In the genomic region with DNA sequence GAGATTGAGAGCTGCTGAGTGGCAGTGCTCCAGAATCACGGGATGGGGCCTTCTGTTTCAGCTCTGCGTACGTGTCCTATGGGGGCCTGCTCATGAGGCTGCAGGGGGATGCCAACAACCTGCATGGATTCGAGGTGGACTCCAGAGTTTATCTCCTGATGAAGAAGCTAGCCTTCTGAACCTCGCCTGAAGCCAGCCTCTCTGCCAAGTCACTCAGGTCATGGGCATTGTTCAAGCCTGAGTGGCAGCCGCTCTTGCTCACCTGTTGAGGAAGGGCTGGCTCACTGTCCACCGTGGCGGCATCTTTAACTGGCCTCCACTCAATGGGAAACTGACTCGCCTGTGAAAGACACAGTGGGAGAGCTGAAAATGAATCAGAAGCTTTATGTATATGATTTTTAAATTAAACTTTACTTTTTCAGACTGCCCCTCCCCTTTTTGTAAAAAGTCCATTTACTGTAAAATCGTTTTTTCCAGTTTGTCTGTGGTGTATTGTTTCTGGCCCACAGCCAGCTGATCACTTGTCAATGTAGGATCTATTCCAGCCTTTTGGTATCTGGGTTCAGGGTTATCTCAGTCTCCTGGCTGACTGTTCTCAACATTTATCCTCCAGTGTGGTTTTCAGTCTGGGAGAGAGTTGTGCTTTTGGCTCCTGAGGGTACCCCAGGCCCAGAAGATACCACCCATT, we compare ENCODE assay signal across 21 cellular contexts. TPM values are rescaled to one million over a fixed set of nuclear protein-coding genes. Genes with fewer than 3 reads are reported as not detected.
DNase-seq lines count a peak whose midpoint lies in the region; ATAC-seq and TF ChIP-seq lines count a peak whose summit lies in the region.
"Had no signal": no experiment of that assay in that cellular context is flagged by ENCODE, and none has a peak within 500 bp of the region (broad histone marks: within the 10 kb centered on the region; RNA-seq: fewer than 3 reads in every experiment).

No MANE protein-coding gene starts in this region.

- peaks cover 48% of the 10 kb centered on the region for H3K36me3 Mint-ChIP-seq in brain
- peaks cover 26% of the 10 kb centered on the region for H3K36me3 Mint-ChIP-seq in neural crest cell (ENCODE audit: low read depth)

- peaks cover 60% of the 10 kb centered on the region for H3K4me1 Mint-ChIP-seq in brain
- peaks cover 24% of the 10 kb centered on the region for H3K4me1 Mint-ChIP-seq in neural crest cell

- DNase-seq in left ventricle myocardium inferior = no peak
- no peak for DNase-seq in left cardiac atrium
- DNase-seq in neural crest cell (ENCODE audit: low read depth, low spot score) = no peak
- DNase-seq in tibial artery = peak in 1 of 2 donors; percentile 61
- DNase-seq in stimulated activated naive CD4-positive, alpha-beta T cell (lab: John Stamatoyannopoulos, UW) = no peak
- DNase-seq in NCI-H2029 treated with DMSO at 0.1 percent for 48 hours (lab: John Stamatoyannopoulos, UW) = no peak
- DNase-seq: activated CD4-positive, CD25-positive, alpha-beta regulatory T cell; activated effector memory CD4-positive, alpha-beta T cell treated with Interleukin-2 at 50 U/mL for 16 hours; CD8-positive, alpha-beta T cell; islet precursor cell; mesenchymal stem cell; naive thymus-derived CD8-positive, alpha-beta T cell; NCI-H1436; NCI-H774; small intestine; stimulated activated CD4-positive, alpha-beta T cell treated with anti-CD3 and anti-CD28 coated beads, Interleukin-4, amount 100 ng/mL, for 1 hour had no signal

- H3K4me3 ChIP-seq in left ventricle myocardium inferior (no peak overlapping the region), tibial artery (no peak overlapping the region)
- H3K4me3 ChIP-seq: SJSA1 had no signal

- H3K27me3 ChIP-seq in left ventricle myocardium inferior (ENCODE audit: low read depth) (no peaks in the 10 kb centered on the region), tibial artery (no peaks in the 10 kb centered on the region)
- H3K27me3 ChIP-seq: SJSA1 had no signal

- H3K27ac ChIP-seq in left ventricle myocardium inferior (replicated peaks) (peak overlapping the region; percentile 48), tibial artery (peak overlapping the region; percentile 54 to 63)
- H3K27ac ChIP-seq: parathyroid adenoma, SJSA1 had no signal

- H3K27me3 Mint-ChIP-seq in brain (peaks cover 3% of the 10 kb centered on the region), neural crest cell (ENCODE audit: low read depth) (peaks cover 14% of the 10 kb centered on the region)

- H3K9me3 ChIP-seq in left ventricle myocardium inferior (replicated peaks) (no peaks in the 10 kb centered on the region), tibial artery (no peaks in the 10 kb centered on the region)
- H3K9me3 ChIP-seq: SJSA1 had no signal

- H3K27ac Mint-ChIP-seq in brain (peak overlapping the region in 4 of 5 experiments; percentile 9 to 93 (median 46)), neural crest cell (ENCODE audit: unreplicated experiment) (no peak overlapping the region)
- H3K27ac Mint-ChIP-seq: CD8-positive, alpha-beta T cell had no signal

- H3K4me1 ChIP-seq in left ventricle myocardium inferior (peaks cover 41% of the 10 kb centered on the region), tibial artery (peaks cover 0 to 50% (median 33%) of the 10 kb centered on the region in 4 donors)

- TF ChIP-seq CTCF in left ventricle myocardium inferior (IDR thresholded peaks at IDR 0.05; ENCODE audit: borderline replicate concordance) = no peak
- TF ChIP-seq CTCF in brain (conservative IDR thresholded peaks at IDR 0.05) = no peak
- TF ChIP-seq CTCF in neural crest cell (conservative IDR thresholded peaks at IDR 0.05) = no peak
- no peak for TF ChIP-seq CTCF in tibial artery (IDR thresholded peaks at IDR 0.05)

- H3K36me3 ChIP-seq in left ventricle myocardium inferior = peaks cover 31% of the 10 kb centered on the region
- H3K36me3 ChIP-seq in tibial artery = peaks cover 0 to 32% (median 9%) of the 10 kb centered on the region in 3 donors

- peaks cover 0 to 8% (median 1%) of the 10 kb centered on the region in 5 experiments for H3K9me3 Mint-ChIP-seq in brain
- no peaks in the 10 kb centered on the region for H3K9me3 Mint-ChIP-seq in neural crest cell
- H3K9me3 Mint-ChIP-seq: CD8-positive, alpha-beta T cell; naive thymus-derived CD8-positive, alpha-beta T cell had no signal

- H3K4me3 Mint-ChIP-seq in brain (peak overlapping the region in 3 of 5 experiments; percentile 4 to 72 (median 17)), neural crest cell (peak overlapping the region; percentile 23)
- H3K4me3 Mint-ChIP-seq: CD8-positive, alpha-beta T cell; naive thymus-derived CD8-positive, alpha-beta T cell had no signal

- no peak for ATAC-seq in left cardiac atrium
- ATAC-seq in GM21526 (IDR thresholded peaks at IDR 0.05; ENCODE audit: low FRiP score, unreplicated experiment) = no peak
- ATAC-seq: CD8-positive, alpha-beta T cell; naive thymus-derived CD8-positive, alpha-beta T cell had no signal

- intact Hi-C loops in left ventricle myocardium inferior (cut with micrococcal nuclease) (no loop called here), left cardiac atrium (cut with DNase I) (no loop called here), tibial artery (cut with DNase I; ENCODE audit: low total_unique reads) (no loop called here)

RNA-seq across cellular contexts. Expression of gene POLR2H, which starts 6.8 kb away (rescaled TPM):
- total RNA-seq in left ventricle myocardium inferior (24.3 TPM), left cardiac atrium (10 to 100 TPM; 26.8 to 34.4 TPM), neural crest cell (94.5 and 98.9 TPM in 2 replicates)
- polyA plus RNA-seq in brain (ENCODE audit: insufficient read depth, low read depth, low replicate concordance) = 90.7 TPM

RNA-seq across cellular contexts. Expression of gene CLCN2, which starts 6.9 kb away (rescaled TPM):
- total RNA-seq in left ventricle myocardium inferior = 1.7 TPM
- 1 to 10 TPM; 2.3 to 2.6 TPM for total RNA-seq in left cardiac atrium
- 2.6 TPM for polyA plus RNA-seq in brain (ENCODE audit: insufficient read depth, low read depth, low replicate concordance)
- total RNA-seq in neural crest cell = 23.6 and 27.8 TPM in 2 replicates

RNA-seq across cellular contexts. Expression of gene THPO, which starts 9.7 kb away (rescaled TPM):
- total RNA-seq in left ventricle myocardium inferior = 0.11 TPM
- total RNA-seq in left cardiac atrium = under 1 TPM; 0.50 to 0.58 TPM
- polyA plus RNA-seq in brain (ENCODE audit: insufficient read depth, low read depth, low replicate concordance) = 0.22 TPM
- 0.55 and 0.98 TPM in 2 replicates for total RNA-seq in neural crest cell
- total RNA-seq: CD8-positive, alpha-beta T cell; M059J; naive thymus-derived CD8-positive, alpha-beta T cell; SJSA1 had no signal
- polyA plus RNA-seq: naive thymus-derived CD8-positive, alpha-beta T cell had no signal

RNA-seq across cellular contexts. Expression of gene CHRD, which starts 11.6 kb away (rescaled TPM):
- total RNA-seq in left ventricle myocardium inferior = 6.5 TPM
- total RNA-seq in left cardiac atrium = 10 to 100 TPM in 1 of 2 donors, 1 to 10 TPM in 1; 7.2 to 12.2 TPM
- polyA plus RNA-seq in brain (ENCODE audit: insufficient read depth, low read depth, low replicate concordance) = 3.9 TPM
- 3.2 and 4.0 TPM in 2 replicates for total RNA-seq in neural crest cell
- total RNA-seq: CD8-positive, alpha-beta T cell; naive thymus-derived CD8-positive, alpha-beta T cell had no signal
- polyA plus RNA-seq: naive thymus-derived CD8-positive, alpha-beta T cell had no signal

RNA-seq across cellular contexts. Expression of gene FAM131A, which starts 30.9 kb away (rescaled TPM):
- total RNA-seq in left ventricle myocardium inferior (30.2 TPM), left cardiac atrium (10 to 100 TPM; 21.0 to 31.1 TPM), neural crest cell (17.4 and 19.7 TPM in 2 replicates)
- 71.5 TPM for polyA plus RNA-seq in brain (ENCODE audit: insufficient read depth, low read depth, low replicate concordance)
